ENCODE assay signal across 30 cellular contexts in genomic region chr9:132725306-132725705, GRCh38.
"Had no signal": no experiment of that assay in that cellular context is flagged by ENCODE, and none has a peak within 500 bp of the region (broad histone marks: within the 10 kb centered on the region; RNA-seq: fewer than 3 reads in every experiment).

No MANE protein-coding gene starts in this region.

- DNase-seq: activated CD4-positive, alpha-beta memory T cell treated with anti-CD3 and anti-CD28 coated beads, Interleukin-2, amount 10 ng/mL, durations not matched to agents 7 days and 5 days; activated CD4-positive, alpha-beta T cell treated with anti-CD3 and anti-CD28 coated beads for 1 hour; activated CD4-positive, alpha-beta T cell treated with anti-CD3 and anti-CD28 coated beads for 36 hours; activated CD4-positive, alpha-beta T cell treated with anti-CD3 and anti-CD28 coated beads for 48 hours; activated CD4-positive, alpha-beta T cell treated with anti-CD3 and anti-CD28 coated beads, Interleukin-2, amount 10 ng/mL, durations not matched to agents 7 days and 5 days; activated CD4-positive, alpha-beta T cell treated with anti-CD3 and anti-CD28 coated beads, Interleukin-2, amount 50 U/mL, for 48 hours; activated CD4-positive, CD25-positive, alpha-beta regulatory T cell; activated CD8-positive, alpha-beta memory T cell treated with anti-CD3 and anti-CD28 coated beads for 24 hours; activated CD8-positive, alpha-beta memory T cell treated with anti-CD3 and anti-CD28 coated beads, Interleukin-2, amount 10 ng/mL, durations not matched to agents 7 days and 5 days; activated CD8-positive, alpha-beta memory T cell treated with anti-CD3 and anti-CD28 coated beads, Interleukin-2, amount 50 U/mL, for 48 hours; activated CD8-positive, alpha-beta T cell treated with anti-CD3 and anti-CD28 coated beads, Interleukin-2, amount 10 ng/mL, durations not matched to agents 7 days and 5 days; activated effector memory CD4-positive, alpha-beta T cell treated with Interleukin-2 at 50 U/mL for 16 hours; activated gamma-delta T cell; activated naive CD4-positive, alpha-beta T cell treated with anti-CD3 and anti-CD28 coated beads, Interleukin-2, amount 10 ng/mL, durations not matched to agents 7 days and 5 days; activated naive CD4-positive, alpha-beta T cell treated with Interleukin-2 at 50 U/mL for 16 hours; activated naive CD8-positive, alpha-beta T cell treated with anti-CD3 and anti-CD28 coated beads, Interleukin-2, amount 10 ng/mL, durations not matched to agents 7 days and 5 days; activated naive CD8-positive, alpha-beta T cell treated with anti-CD3 and anti-CD28 coated beads, Interleukin-2, amount 50 U/mL, for 24 hours; activated T-cell treated with anti-CD3 and anti-CD28 coated beads, Interleukin-2, amount 50 U/mL, for 24 hours; activated T-cell treated with anti-CD3 and anti-CD28 coated beads, Interleukin-2, amount 50 U/mL, for 48 hours; amygdala; anterior cingulate cortex; caudate nucleus; cerebellar nuclear complex; T-helper 1 cell; T-helper 2 cell; T-helper 9 cell; WERI-Rb-1 had no signal

- H3K27me3 ChIP-seq: ascending aorta had no signal

- H3K4me3 ChIP-seq: ascending aorta had no signal

- H3K36me3 ChIP-seq: ascending aorta, WERI-Rb-1 had no signal

- H3K27ac ChIP-seq: ascending aorta, WERI-Rb-1 had no signal

- H3K9me3 ChIP-seq: ascending aorta had no signal

- ATAC-seq: activated CD4-positive, alpha-beta T cell treated with anti-CD3 and anti-CD28 coated beads for 36 hours; activated CD4-positive, CD25-positive, alpha-beta regulatory T cell treated with anti-CD3 and anti-CD28 coated beads, Interleukin-2, amount 50 U/mL, for 24 hours; activated CD8-positive, alpha-beta memory T cell treated with anti-CD3 and anti-CD28 coated beads, Interleukin-2, amount 10 ng/mL, durations not matched to agents 7 days and 5 days; activated CD8-positive, alpha-beta T cell treated with anti-CD3 and anti-CD28 coated beads, Interleukin-2, amount 10 ng/mL, durations not matched to agents 7 days and 5 days; activated naive CD8-positive, alpha-beta T cell treated with anti-CD3 and anti-CD28 coated beads, Interleukin-2, amount 50 U/mL, for 24 hours; WTC11 had no signal

- H3K4me1 ChIP-seq: ascending aorta had no signal
